In the genomic region with DNA sequence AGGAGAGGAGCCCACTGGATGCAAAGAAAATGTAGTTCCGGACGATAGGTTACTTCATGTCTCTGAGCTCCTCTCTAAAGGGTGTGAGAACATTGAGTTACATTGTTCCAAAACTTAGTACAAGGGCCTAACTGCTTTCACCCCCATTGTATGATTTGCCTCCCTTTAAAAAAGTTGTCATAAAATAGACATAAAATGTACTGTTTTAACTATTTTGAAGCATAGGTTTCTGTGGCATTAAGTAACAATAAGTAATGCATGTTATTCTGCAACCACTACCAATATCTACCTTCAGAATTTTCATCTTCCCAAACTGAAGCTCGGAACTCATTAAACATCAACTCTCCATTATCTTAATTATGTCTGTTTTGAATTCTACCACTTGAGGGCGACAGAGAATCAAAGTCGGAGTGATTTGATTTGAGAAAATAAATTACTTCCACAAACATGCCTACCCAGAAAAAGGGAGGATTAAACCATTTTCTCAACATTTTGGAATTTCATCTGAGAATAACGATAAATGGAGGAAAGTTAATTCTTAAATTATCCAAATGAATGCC, we compare ENCODE assay signal across 9 cellular contexts. TPM values are rescaled to one million over a fixed set of nuclear protein-coding genes. Genes with fewer than 3 reads are reported as not detected.
DNase-seq lines count a peak whose midpoint lies in the region; ATAC-seq, FAIRE-seq and TF ChIP-seq lines count a peak whose summit lies in the region.
"Had no signal": no experiment of that assay in that cellular context is flagged by ENCODE, and none has a peak within 500 bp of the region (broad histone marks: within the 10 kb centered on the region; RNA-seq: fewer than 3 reads in every experiment).

No MANE protein-coding gene starts in this region.

- no peak overlapping the region for H3K4ac ChIP-seq in IMR-90 (ENCODE audit: low read depth, low read length)

- CTCF ChIA-PET in IMR-90 (lab: Yijun Ruan, JAX): interaction anchor here (0.7 to 1.0 kb wide), 2 partner anchors 26 to 1291 kb away, joined by 3 to 5 read pairs; no protein-coding TSS in a partner anchor

- no CpG with 5 or more reads among the region's 6 CpGs for WGBS in IMR-90 (ENCODE audit: extremely low coverage in 2 of 2, insufficient read length in 1 of 2), 2 experiments

- TF ChIP-seq RAD21 in IMR-90 (IDR thresholded peaks at IDR 0.05; ENCODE audit: low read length): peak; percentile 79

- H3K36me3 Mint-ChIP-seq in activated T-cell treated with anti-CD3 and anti-CD28 coated beads, Interleukin-2, amount 50 U/mL, for 4 hours (ENCODE audit: insufficient read depth): no peaks in the 10 kb centered on the region

- BruUV-seq in IMR-90 (replicated peaks; lab: Mats Ljungman, UMichigan): no TSS peak

- TF ChIP-seq CTCF in IMR-90 (conservative IDR thresholded peaks at IDR 0.05; ENCODE audit: low read depth, low read length): peak; percentile 79

- no peaks in the 10 kb centered on the region; the same call in 1 of the 2 replicates for H3K9me1 ChIP-seq in IMR-90 (ENCODE audit: insufficient read depth, low read length)

- no peak overlapping the region for H2AFZ ChIP-seq in IMR-90 (replicated peaks; ENCODE audit: low read length, poor library complexity)

- H2AK9ac ChIP-seq in IMR-90 (replicated peaks; ENCODE audit: low read depth, low read length, poor library complexity): no peak overlapping the region

- H4K5ac ChIP-seq in IMR-90 (ENCODE audit: low read depth, low read length): no peak overlapping the region

- in situ Hi-C loops in IMR-90 (cut with MboI; ENCODE audit: low sequenced_read_pairs): loop anchor here (5.0 kb wide), 1 partner anchor 1291 kb away; no protein-coding TSS in a partner anchor

- no peaks in the 10 kb centered on the region for H3K4me1 ChIP-seq in IMR-90 (ENCODE audit: control insufficient read depth, insufficient read depth, low read length)

- H3K27ac ChIP-seq in IMR-90 (ENCODE audit: insufficient read depth, low read length): no peak overlapping the region

- H3K27me3 ChIP-seq in IMR-90 (ENCODE audit: control insufficient read depth, insufficient read depth, low read length): peaks cover 40% of the 10 kb centered on the region

- H3K14ac ChIP-seq in IMR-90 (replicated peaks; ENCODE audit: low read depth, low read length): no peak overlapping the region

- peak; percentile 80 for FAIRE-seq in TTC549 (lab: Jason Lieb, UNC)

- H3K9me3 Mint-ChIP-seq in activated T-cell treated with anti-CD3 and anti-CD28 coated beads, Interleukin-2, amount 50 U/mL, for 4 hours: no peaks in the 10 kb centered on the region

- no peak for TF ChIP-seq POLR2A in IMR-90 (IDR thresholded peaks at IDR 0.05; ENCODE audit: low read depth, low read length)

- no peak overlapping the region for H2BK15ac ChIP-seq in IMR-90 (ENCODE audit: low read depth, low read length)

- ATAC-seq in IMR-90 (ENCODE audit: low read depth): no peak
- ATAC-seq in GM18907 (IDR thresholded peaks at IDR 0.05; ENCODE audit: unreplicated experiment): no peak
- no peak for ATAC-seq in activated T-cell treated with anti-CD3 and anti-CD28 coated beads, Interleukin-2, amount 50 U/mL, for 4 hours
- ATAC-seq: mucosa of descending colon had no signal

- H2BK120ac ChIP-seq in IMR-90 (ENCODE audit: low read depth, low read length): no peak overlapping the region

- no peak overlapping the region for H3K4me3 Mint-ChIP-seq in activated T-cell treated with anti-CD3 and anti-CD28 coated beads, Interleukin-2, amount 50 U/mL, for 4 hours

- dilution Hi-C loops in IMR-90 (cut with HindIII; ENCODE audit: low sequenced_read_pairs, unreplicated experiment): no loop called here

- H3K4me1 Mint-ChIP-seq in activated T-cell treated with anti-CD3 and anti-CD28 coated beads, Interleukin-2, amount 50 U/mL, for 4 hours (ENCODE audit: low read depth): no peaks in the 10 kb centered on the region

- H3K56ac ChIP-seq in IMR-90 (ENCODE audit: extremely low read depth, insufficient read depth, low read length): no peak overlapping the region

- H3K18ac ChIP-seq in IMR-90 (ENCODE audit: low read depth, low read length): no peak overlapping the region

- no peak overlapping the region for H2BK5ac ChIP-seq in IMR-90 (ENCODE audit: low read depth, low read length, poor library complexity, severe bottlenecking)

- DNase-seq in DMS153 (lab: John Stamatoyannopoulos, UW): peak; percentile 2
- DNase-seq in IMR-90: peak; percentile 53
- DNase-seq in inferior parietal cortex (ENCODE audit: extremely low spot score): peak; percentile 83
- no peak for DNase-seq in NCI-H1048 (lab: John Stamatoyannopoulos, UW)
- no peak for DNase-seq in activated T-cell treated with anti-CD3 and anti-CD28 coated beads, Interleukin-2, amount 50 U/mL, for 4 hours
- no peak for DNase-seq in stimulated activated CD8-positive, alpha-beta memory T cell treated with anti-CD3 and anti-CD28 coated beads, Interleukin-4, amount 100 ng/mL, for 48 hours

- POLR2A ChIA-PET in IMR-90 (lab: Charles Lee; ENCODE audit: unreplicated experiment): no interaction called here

- no peaks in the 10 kb centered on the region for H3K9me3 ChIP-seq in IMR-90 (ENCODE audit: control insufficient read depth, insufficient read depth, low read length)
- H3K9me3 ChIP-seq: mucosa of descending colon had no signal

- no peak overlapping the region for H3K4me3 ChIP-seq in IMR-90 (ENCODE audit: insufficient read depth, low read depth, low read length)
- H3K4me3 ChIP-seq: mucosa of descending colon had no signal

- H3K23ac ChIP-seq in IMR-90 (ENCODE audit: low read depth, low read length): no peak overlapping the region

- no peak overlapping the region for H4K8ac ChIP-seq in IMR-90 (ENCODE audit: low read depth in 2 of 2, low read length in 2 of 2)

- H4K20me1 ChIP-seq in IMR-90 (ENCODE audit: insufficient read depth, low read length): no peaks in the 10 kb centered on the region

- intact Hi-C loops in IMR-90 (cut with micrococcal nuclease): loop anchor here (1.0 kb wide), 2 partner anchors 461 to 1289 kb away; no protein-coding TSS in a partner anchor

- no peaks in the 10 kb centered on the region for H3K79me1 ChIP-seq in IMR-90 (ENCODE audit: low read depth in 1 of 2, low read length in 2 of 2)

- H2BK20ac ChIP-seq in IMR-90 (ENCODE audit: low read depth, low read length): no peak overlapping the region

- no peak overlapping the region for H2AK5ac ChIP-seq in IMR-90 (ENCODE audit: low read depth, low read length)

- peaks cover 63% of the 10 kb centered on the region for H3K27me3 Mint-ChIP-seq in activated T-cell treated with anti-CD3 and anti-CD28 coated beads, Interleukin-2, amount 50 U/mL, for 4 hours (ENCODE audit: low read depth)

- H3K4me2 ChIP-seq in IMR-90 (ENCODE audit: low read depth, low read length): no peak overlapping the region

- H3K36me3 ChIP-seq in IMR-90 (ENCODE audit: control insufficient read depth, insufficient read depth, low read length): no peaks in the 10 kb centered on the region

- H3K9ac ChIP-seq in IMR-90 (ENCODE audit: low read depth, low read length): no peak overlapping the region

- no peak overlapping the region for H4K91ac ChIP-seq in IMR-90 (ENCODE audit: insufficient read depth, low read depth, low read length)

TF ChIP-seq in IMR-90, 13 proteins besides CTCF, POLR2A, EP300 and RAD21:
- TF ChIP-seq NFE2L2 (IDR thresholded peaks at IDR 0.05; ENCODE audit: low read depth, low read length) (no peak), SMC3 (IDR thresholded peaks at IDR 0.05; ENCODE audit: low read depth, low read length) (peak; percentile 74)
TF ChIP-seq in IMR-90: peak in this region for 1.

RNA-seq across cellular contexts. Expression of a gene that starts 2.7 kb away (rescaled TPM):
- total RNA-seq in IMR-90 (2012; rRNA removed): not detected in 2 replicates
- polyA plus RNA-seq in IMR-90 (2012; rRNA removed): not detected in 2 replicates
- polyA plus RNA-seq in IMR-90 (2012; cell fraction: cytosol; rRNA removed): 0.07 TPM in 1 of 2 replicates, not detected in the other
- 0.05 and 0.18 TPM in 2 replicates for polyA plus RNA-seq in IMR-90 (2012; cell fraction: nucleus; rRNA removed; ENCODE audit: low replicate concordance)
- total RNA-seq in activated T-cell treated with anti-CD3 and anti-CD28 coated beads, Interleukin-2, amount 50 U/mL, for 4 hours: under 1 TPM; 0.11 to 0.28 (median 0.13) TPM
- total RNA-seq: mucosa of descending colon had no signal

RNA-seq across cellular contexts. Expression of a gene that starts 18.1 kb away (rescaled TPM):
- total RNA-seq in IMR-90 (2012; rRNA removed): not detected in 2 replicates
- not detected in 2 replicates for polyA plus RNA-seq in IMR-90 (2012; rRNA removed)
- polyA plus RNA-seq in IMR-90 (2012; cell fraction: cytosol; rRNA removed): not detected in 2 replicates
- not detected in 2 replicates for polyA plus RNA-seq in IMR-90 (2012; cell fraction: nucleus; rRNA removed; ENCODE audit: low replicate concordance)
- not detected for total RNA-seq in activated T-cell treated with anti-CD3 and anti-CD28 coated beads, Interleukin-2, amount 50 U/mL, for 4 hours
- total RNA-seq: mucosa of descending colon had no signal

RNA-seq across cellular contexts. Expression of a gene that starts 30.1 kb away (rescaled TPM):
- total RNA-seq in IMR-90 (2012; rRNA removed): 272 and 308 TPM in 2 replicates
- 601 and 692 TPM in 2 replicates for polyA plus RNA-seq in IMR-90 (2012; rRNA removed)
- polyA plus RNA-seq in IMR-90 (2012; cell fraction: cytosol; rRNA removed): 282 and 675 TPM in 2 replicates
- 407 and 421 TPM in 2 replicates for polyA plus RNA-seq in IMR-90 (2012; cell fraction: nucleus; rRNA removed; ENCODE audit: low replicate concordance)
- total RNA-seq in activated T-cell treated with anti-CD3 and anti-CD28 coated beads, Interleukin-2, amount 50 U/mL, for 4 hours: under 1 TPM; 0.33 to 0.87 (median 0.48) TPM

Comparison
In these comparisons a context has a peak if more than half of its experiments do, and no peak if none do; other contexts are left out.
1. DNase-seq: peak in DMS153 (single experiment), IMR-90 (single experiment) and inferior parietal cortex (single experiment); none in NCI-H1048 (single experiment), activated T-cell treated with anti-CD3 and anti-CD28 coated beads, Interleukin-2, amount 50 U/mL, for 4 hours (single experiment) and stimulated activated CD8-positive, alpha-beta memory T cell treated with anti-CD3 and anti-CD28 coated beads, Interleukin-4, amount 100 ng/mL, for 48 hours (single experiment).
2. RNA of a gene that starts 30.1 kb away (total RNA-seq): 272 to 308 TPM in IMR-90; 0.33 to 0.87 TPM in activated T-cell treated with anti-CD3 and anti-CD28 coated beads, Interleukin-2, amount 50 U/mL, for 4 hours; every median in the first group is over 100 times any median in the second.